In the genomic region with DNA sequence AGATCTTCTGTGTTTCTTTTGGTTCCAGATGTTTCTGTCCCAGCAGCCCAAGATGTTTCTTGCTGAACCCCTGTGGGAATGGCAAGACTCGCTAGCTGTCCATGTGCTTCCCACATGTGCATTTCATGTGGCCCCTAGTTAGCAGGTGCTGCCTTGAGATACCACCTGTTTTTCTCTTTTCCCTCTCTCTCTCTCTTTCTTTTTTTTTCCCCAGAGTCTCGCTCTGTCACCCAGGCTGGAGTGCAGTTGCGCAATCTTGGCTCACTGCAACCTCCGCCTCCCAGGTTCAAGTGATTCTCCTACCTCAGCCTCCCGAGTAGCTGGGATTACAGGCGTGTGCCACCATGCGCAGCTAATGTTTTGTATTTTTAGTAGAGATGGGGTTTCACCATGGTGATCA, we compare ENCODE assay signal across 1 cellular context.
TF ChIP-seq lines count a peak whose summit lies in the region.

No MANE protein-coding gene starts in this region.

TF ChIP-seq in H1, 55 proteins besides CTCF, POLR2A, EP300 and RAD21:
- peak; percentile 59; the same call in 1 of the 2 replicates for TF ChIP-seq CEBPB (IDR thresholded peaks at IDR 0.05; ENCODE audit: low read depth, low read length)
